In the genomic region with DNA sequence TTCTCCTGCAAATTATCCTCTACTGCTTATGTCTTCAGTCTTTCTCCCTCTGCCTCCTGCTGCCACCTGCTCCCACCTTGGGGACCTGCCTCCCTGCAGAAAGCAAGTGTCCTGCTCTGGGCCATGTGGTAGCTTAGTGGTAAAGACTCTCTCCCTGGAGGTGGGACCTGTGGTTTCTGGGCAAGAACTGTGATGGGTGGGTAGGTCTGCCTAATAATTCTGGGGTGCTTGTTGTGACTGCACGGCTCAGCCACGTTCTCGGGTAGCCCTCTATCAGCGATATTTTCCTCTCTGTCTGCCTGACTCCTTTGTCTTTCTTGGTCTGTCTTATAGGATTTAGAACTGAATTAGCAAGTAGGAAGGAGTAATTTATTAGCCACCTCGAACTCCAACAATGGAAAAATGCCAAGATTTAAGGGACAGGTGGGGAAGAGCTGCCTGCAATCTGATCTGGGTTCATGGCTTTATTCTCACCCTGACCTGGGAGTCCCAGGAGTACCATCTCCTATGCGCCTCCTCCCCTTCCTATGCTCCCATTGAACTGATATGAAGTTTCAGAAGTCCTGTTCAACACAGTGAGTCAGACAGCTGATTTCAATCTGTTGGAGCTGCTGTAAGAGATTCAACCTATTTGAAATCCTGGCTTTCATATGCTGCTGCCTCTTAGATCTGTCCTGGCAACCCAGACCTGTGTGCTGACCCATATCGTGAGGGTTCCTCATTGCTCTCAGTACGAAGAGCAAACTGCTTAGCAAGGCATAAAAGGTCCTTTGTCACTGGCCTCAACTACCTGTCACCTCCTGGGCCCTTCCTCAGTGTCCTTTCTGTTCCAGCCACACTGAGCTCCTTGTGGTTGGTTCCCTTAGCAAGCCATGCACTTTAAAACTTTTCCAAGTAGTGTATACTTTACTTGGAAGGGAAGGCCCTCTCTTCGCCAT, we compare ENCODE assay signal across 12 cellular contexts. TPM values are rescaled to one million over a fixed set of nuclear protein-coding genes. Genes with fewer than 3 reads are reported as not detected.
A peak's percentile ranks its signal among the peaks of the same experiment; 100 is the strongest.
DNase-seq lines count a peak whose midpoint lies in the region; ATAC-seq and TF ChIP-seq lines count a peak whose summit lies in the region.
"Had no signal": no experiment of that assay in that cellular context is flagged by ENCODE, and none has a peak within 500 bp of the region (broad histone marks: within the 10 kb centered on the region; RNA-seq: fewer than 3 reads in every experiment).

No MANE protein-coding gene starts in this region.

- no peaks in the 10 kb centered on the region for H3K9me3 ChIP-seq in SU-DHL-6 (ENCODE audit: insufficient read depth, low read length)
- no peaks in the 10 kb centered on the region for H3K9me3 ChIP-seq in mucosa of descending colon

- H3K9ac ChIP-seq in SU-DHL-6 (ENCODE audit: low read length) = no peak overlapping the region

- H3K4me1 ChIP-seq in mucosa of descending colon (ENCODE audit: low read depth) = peaks cover 5% of the 10 kb centered on the region

- no peak for DNase-seq in mucosa of descending colon
- no peak for DNase-seq in CD14-positive monocyte (ENCODE audit: low spot score)
- DNase-seq in epidermal melanocyte (ENCODE audit: insufficient read length, low spot score) = no peak
- DNase-seq: caudate nucleus, NCI-H1930, retina had no signal

- peaks cover 0 to 2% (median 0%) of the 10 kb centered on the region in 3 donors for H3K27me3 Mint-ChIP-seq in CD14-positive monocyte (ENCODE audit: low read depth in 3 of 3)

- no peaks in the 10 kb centered on the region for H3K36me3 ChIP-seq in SU-DHL-6 (ENCODE audit: low read length)
- H3K36me3 ChIP-seq in mucosa of descending colon (ENCODE audit: low read depth) = no peaks in the 10 kb centered on the region

- peak overlapping the region in 2 of 7 donors; percentile 30 to 60 for H3K27ac Mint-ChIP-seq in CD14-positive monocyte

- H3K27me3 ChIP-seq in SU-DHL-6 (ENCODE audit: low read length) = no peaks in the 10 kb centered on the region

- TF ChIP-seq CTCF in SU-DHL-6 (IDR thresholded peaks at IDR 0.05; ENCODE audit: insufficient read depth, low read length, poor library complexity, severe bottlenecking) (no peak), mucosa of descending colon (IDR thresholded peaks at IDR 0.05) (no peak), CD14-positive monocyte (IDR thresholded peaks at IDR 0.05) (no peak)

- H2AFZ ChIP-seq in SU-DHL-6 (ENCODE audit: low read depth, low read length, severe bottlenecking) = no peak overlapping the region

- H3K4me3 ChIP-seq in GM08714 (ENCODE audit: low read length) (peak overlapping the region; percentile 3; the same call in 1 of the 2 replicates), SU-DHL-6 (ENCODE audit: insufficient read depth, low read length, poor library complexity, severe bottlenecking) (no peak overlapping the region), mucosa of descending colon (no peak overlapping the region)

- H3K79me2 ChIP-seq in SU-DHL-6 (ENCODE audit: insufficient read depth, low read length) = no peaks in the 10 kb centered on the region

- H3K4me2 ChIP-seq in SU-DHL-6 (ENCODE audit: low read depth, low read length, poor library complexity, severe bottlenecking) = peak overlapping the region; percentile 61

- H3F3A ChIP-seq in SU-DHL-6 (ENCODE audit: insufficient read depth) = peaks cover 12% of the 10 kb centered on the region

- H3K36me3 Mint-ChIP-seq in CD14-positive monocyte = no peaks in the 10 kb centered on the region

- H3K9me2 ChIP-seq in SU-DHL-6 (replicated peaks; ENCODE audit: insufficient read depth, low read length) = no peaks in the 10 kb centered on the region

- no peaks in the 10 kb centered on the region for H3K9me3 Mint-ChIP-seq in CD14-positive monocyte

- H3K4me3 Mint-ChIP-seq in CD14-positive monocyte = no peak overlapping the region

- peak; percentile 33 for ATAC-seq in GM21737 (IDR thresholded peaks at IDR 0.05; ENCODE audit: unreplicated experiment)
- peak; percentile 7 for ATAC-seq in mucosa of descending colon
- no peak for ATAC-seq in GM21423 (IDR thresholded peaks at IDR 0.05; ENCODE audit: unreplicated experiment)
- ATAC-seq in HG02852 (IDR thresholded peaks at IDR 0.05; ENCODE audit: unreplicated experiment) = no peak

- peaks cover 31% of the 10 kb centered on the region for H3K4me1 Mint-ChIP-seq in CD14-positive monocyte

- no peaks in the 10 kb centered on the region for H4K20me1 ChIP-seq in SU-DHL-6 (ENCODE audit: low read depth, low read length)

- peak overlapping the region; percentile 54 for H3K27ac ChIP-seq in SU-DHL-6 (ENCODE audit: low read depth, low read length)

- intact Hi-C loops in mucosa of descending colon (cut with DNase I, micrococcal nuclease) (no loop called here), CD14-positive monocyte (cut with micrococcal nuclease) (loop anchor here in 1 of 2 donors (5.0 kb wide), 1 partner anchor 33 kb away; no protein-coding TSS in a partner anchor)

RNA-seq across cellular contexts. Expression of gene CD28, which starts 16.1 kb away (rescaled TPM):
- 1 to 10 TPM in 2 of 3 donors, under 1 TPM in 1; 0.41 to 1.4 (median 1.3) TPM for total RNA-seq in mucosa of descending colon
- polyA plus RNA-seq in CD14-positive monocyte = under 1 TPM; 0.09 to 0.21 TPM
- total RNA-seq: SK-MEL-5 had no signal

Comparison
In these comparisons a context has a peak if more than half of its experiments do, and no peak if none do; other contexts are left out.
1. ATAC-seq: peak in GM21737 (single experiment) and mucosa of descending colon (single experiment); none in GM21423 (single experiment) and HG02852 (single experiment).